Comparison of ENCODE assay signal across 8 cellular contexts in genomic region chr4:77433102-77433733, GRCh38.
DNase-seq lines count a peak whose midpoint lies in the region; ATAC-seq and TF ChIP-seq lines count a peak whose summit lies in the region.

No MANE protein-coding gene starts in this region.

- H3K36me3 Mint-ChIP-seq in HFFc6 (ENCODE audit: low read depth) (no peaks in the 10 kb centered on the region), neural crest cell (ENCODE audit: low read depth) (no peaks in the 10 kb centered on the region)

- H3K27ac Mint-ChIP-seq in HFFc6 (no peak overlapping the region), neural crest cell (ENCODE audit: unreplicated experiment) (no peak overlapping the region)

- H3K9me3 Mint-ChIP-seq in HFFc6 (no peaks in the 10 kb centered on the region), neural crest cell (no peaks in the 10 kb centered on the region)

- H3K4me3 ChIP-seq in AG09309 (ENCODE audit: control insufficient read depth, low read depth, low read length) (no peak overlapping the region), GM12865 (ENCODE audit: low read depth, low read length) (no peak overlapping the region), NB4 (ENCODE audit: low read depth, low read length) (no peak overlapping the region)

- TF ChIP-seq POLR2A in NB4 (IDR thresholded peaks at IDR 0.05; ENCODE audit: extremely low read depth, insufficient read length), result no peak

- TF ChIP-seq CTCF in AG09309 (IDR thresholded peaks at IDR 0.05; ENCODE audit: control insufficient read depth, insufficient read depth, low read depth, low read length, missing control alignments) (peak; percentile 41), GM12865 (IDR thresholded peaks at IDR 0.05; ENCODE audit: insufficient read depth, low read depth, low read length, missing control alignments) (peak; percentile 48), HFFc6 (IDR thresholded peaks at IDR 0.05) (peak; percentile 71), NB4 (IDR thresholded peaks at IDR 0.05; ENCODE audit: low read depth, low read length) (peak; percentile 39), neural crest cell (conservative IDR thresholded peaks at IDR 0.05) (peak; percentile 69)

- H3K27me3 Mint-ChIP-seq in HFFc6 (ENCODE audit: insufficient read depth) (peaks cover 8% of the 10 kb centered on the region; the same call in 1 of the 2 replicates), neural crest cell (ENCODE audit: low read depth) (no peaks in the 10 kb centered on the region)

- no peak for ATAC-seq in HG02763 (IDR thresholded peaks at IDR 0.05; ENCODE audit: unreplicated experiment)

- DNase-seq in AG09309 (ENCODE audit: low read depth), result no peak
- peak; percentile 61 for DNase-seq in GM12865 (ENCODE audit: low read depth)
- DNase-seq in HFFc6, result peak; percentile 49
- peak; percentile 60 for DNase-seq in NB4 (ENCODE audit: low read depth)
- peak; percentile 7 to 45 for DNase-seq in SW 1271 (lab: John Stamatoyannopoulos, UW)
- peak; percentile 34 for DNase-seq in fibroblast of gingiva (ENCODE audit: low read depth)
- DNase-seq in neural crest cell (ENCODE audit: low read depth, low spot score), result no peak

- no peaks in the 10 kb centered on the region for H3K4me1 Mint-ChIP-seq in HFFc6 (ENCODE audit: low read depth)
- H3K4me1 Mint-ChIP-seq in neural crest cell, result no peaks in the 10 kb centered on the region

- H3K4me3 Mint-ChIP-seq in HFFc6 (no peak overlapping the region), neural crest cell (no peak overlapping the region)

Comparison
In these comparisons a context has a peak if more than half of its experiments do, and no peak if none do; other contexts are left out.
1. DNase-seq: peak in GM12865 (single experiment), HFFc6 (single experiment), NB4 (single experiment), SW 1271 (2 of 2) and fibroblast of gingiva (single experiment); none in AG09309 (single experiment) and neural crest cell (single experiment).
2. Peak in every context shown above with its lines, with median percentiles within 50 percentile points of each other: CTCF ChIP-seq.